Comparison of ENCODE assay signal across 9 cellular contexts in the genomic region with DNA sequence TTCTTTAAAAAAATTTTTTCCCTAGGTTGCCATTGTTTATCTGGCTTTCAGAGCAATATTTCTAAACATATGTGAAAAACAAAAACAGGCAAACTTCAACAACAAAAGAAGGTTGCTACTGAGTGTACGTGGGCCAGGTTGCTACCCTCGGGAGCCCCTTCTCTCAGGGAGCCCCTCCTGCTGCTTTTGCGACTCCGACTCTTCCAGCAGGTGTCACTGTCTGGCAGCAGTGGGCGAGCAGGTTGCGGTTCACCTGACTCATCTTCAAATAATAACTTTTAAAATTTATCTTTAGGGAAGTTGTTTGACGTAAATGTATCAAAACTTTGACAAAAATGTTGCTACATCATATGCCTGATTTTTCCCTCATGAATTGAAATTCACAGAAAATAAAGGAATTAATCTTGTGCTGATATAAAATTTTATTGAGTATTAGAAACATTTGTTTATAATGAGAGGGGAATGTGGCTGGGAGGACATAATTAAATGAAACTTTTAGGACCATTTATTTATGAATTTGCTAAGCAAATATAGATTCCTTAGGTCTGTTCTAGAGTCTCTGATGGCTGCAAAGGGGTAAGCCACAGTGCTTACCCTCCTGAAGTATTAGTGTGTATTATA.
A peak's percentile ranks its signal among the peaks of the same experiment; 100 is the strongest.
DNase-seq lines count a peak whose midpoint lies in the region; ATAC-seq and TF ChIP-seq lines count a peak whose summit lies in the region.
"Had no signal": no experiment of that assay in that cellular context is flagged by ENCODE, and none has a peak within 500 bp of the region (broad histone marks: within the 10 kb centered on the region; RNA-seq: fewer than 3 reads in every experiment).

No MANE protein-coding gene starts in this region.

- H3K27me3 ChIP-seq in Peyer's patch (no peaks in the 10 kb centered on the region), neutrophil (no peaks in the 10 kb centered on the region)

- H3K36me3 ChIP-seq in Peyer's patch: no peaks in the 10 kb centered on the region
- H3K36me3 ChIP-seq in neutrophil: no peaks in the 10 kb centered on the region

- ATAC-seq in GM21528 (IDR thresholded peaks at IDR 0.05; ENCODE audit: low FRiP score, unreplicated experiment) (no peak), HG03342 (IDR thresholded peaks at IDR 0.05; ENCODE audit: unreplicated experiment) (no peak)
- ATAC-seq: activated T-cell treated with anti-CD3 and anti-CD28 coated beads, Interleukin-2, amount 50 U/mL, for 72 hours had no signal

- no peaks in the 10 kb centered on the region for H3K4me1 ChIP-seq in Peyer's patch
- no peaks in the 10 kb centered on the region for H3K4me1 ChIP-seq in neutrophil (ENCODE audit: control insufficient read depth in 1 of 2, insufficient read depth in 1 of 2, low read depth in 1 of 2, low read length in 1 of 2)

- H3K9me3 ChIP-seq in Peyer's patch: no peaks in the 10 kb centered on the region
- no peaks in the 10 kb centered on the region for H3K9me3 ChIP-seq in neutrophil

- TF ChIP-seq POLR2A in Peyer's patch (IDR thresholded peaks at IDR 0.05): no peak

- peak; percentile 57 for DNase-seq in NOMO-1 treated with DMSO at 0.1 percent for 48 hours (lab: John Stamatoyannopoulos, UW; ENCODE audit: unreplicated experiment)
- DNase-seq in NOMO-1 treated with dmso at 0.1 percent for 144 hours (lab: John Stamatoyannopoulos, UW; ENCODE audit: unreplicated experiment): no peak
- DNase-seq in Peyer's patch: peak in 1 of 3 donors; percentile 71
- no peak for DNase-seq in ureter (ENCODE audit: low spot score)

- H3K27ac ChIP-seq in Peyer's patch: no peak overlapping the region
- peak overlapping the region; percentile 82 for H3K27ac ChIP-seq in cingulate gyrus (ENCODE audit: low read depth, low read length)
- H3K27ac ChIP-seq in neutrophil: no peak overlapping the region

- H3K4me3 ChIP-seq in Peyer's patch: no peak overlapping the region
- no peak overlapping the region for H3K4me3 ChIP-seq in neutrophil (ENCODE audit: low read depth in 1 of 2, low read length in 1 of 2)

- peak in 4 of 6 experiments; percentile 53 to 78 (median 71) for TF ChIP-seq CTCF in Peyer's patch (IDR thresholded peaks at IDR 0.05)
- peak; percentile 53 for TF ChIP-seq CTCF in neutrophil (IDR thresholded peaks at IDR 0.05)
